ENCODE assay signal across 23 cellular contexts in genomic region chr10:132562177-132562915, GRCh38. TPM values are rescaled to one million over a fixed set of nuclear protein-coding genes. Genes with fewer than 3 reads are reported as not detected.
A peak's percentile ranks its signal among the peaks of the same experiment; 100 is the strongest.
DNase-seq lines count a peak whose midpoint lies in the region; ATAC-seq and TF ChIP-seq lines count a peak whose summit lies in the region.
"Had no signal": no experiment of that assay in that cellular context is flagged by ENCODE, and none has a peak within 500 bp of the region (broad histone marks: within the 10 kb centered on the region; RNA-seq: fewer than 3 reads in every experiment).

No MANE protein-coding gene starts in this region.

- intact Hi-C loops in IMR-90 (cut with micrococcal nuclease), result no loop called here

- H4K5ac ChIP-seq in IMR-90 (ENCODE audit: low read depth, low read length), result no peak overlapping the region

- no peak overlapping the region for H4K8ac ChIP-seq in IMR-90 (ENCODE audit: low read depth in 2 of 2, low read length in 2 of 2)
- H4K8ac ChIP-seq in trophoblast cell (ENCODE audit: low read depth, low read length), result no peak overlapping the region

- peaks cover 0 to 8% (median 0%) of the 10 kb centered on the region in 11 experiments; a peak in 2 of 22 replicates for H3K36me3 ChIP-seq in BLaER1 treated with 17β-estradiol and CSF1 and Interleukin-3, amounts not matched to agents 10 nM and 100 nM
- H3K36me3 ChIP-seq in IMR-90 (ENCODE audit: control insufficient read depth, insufficient read depth, low read length), result no peaks in the 10 kb centered on the region
- H3K36me3 ChIP-seq in trophoblast cell (ENCODE audit: control insufficient read depth in 1 of 2, insufficient read depth in 2 of 2, low read length in 2 of 2), result no peaks in the 10 kb centered on the region
- H3K36me3 ChIP-seq: SJCRH30 had no signal

- H2AK5ac ChIP-seq in IMR-90 (ENCODE audit: low read depth, low read length) (no peak overlapping the region), trophoblast cell (ENCODE audit: low read length) (no peak overlapping the region)

- in situ Hi-C loops in IMR-90 (cut with MboI; ENCODE audit: low sequenced_read_pairs), result no loop called here

- no peak overlapping the region for H2BK5ac ChIP-seq in IMR-90 (ENCODE audit: low read depth, low read length, poor library complexity, severe bottlenecking)
- no peak overlapping the region for H2BK5ac ChIP-seq in trophoblast cell (ENCODE audit: low read depth, low read length, poor library complexity)

- no TSS peak for BruUV-seq in IMR-90 (replicated peaks; lab: Mats Ljungman, UMichigan)

- no peak overlapping the region for H3K18ac ChIP-seq in IMR-90 (ENCODE audit: low read depth, low read length)
- no peak overlapping the region for H3K18ac ChIP-seq in trophoblast cell (ENCODE audit: low read length)

- peaks cover 3% of the 10 kb centered on the region for H3K27me3 Mint-ChIP-seq in glutamatergic neuron (ENCODE audit: unreplicated experiment)
- peaks cover 6% of the 10 kb centered on the region for H3K27me3 Mint-ChIP-seq in endothelial cell (ENCODE audit: unreplicated experiment)
- H3K27me3 Mint-ChIP-seq: B cell; CD4-positive, alpha-beta T cell; T-cell had no signal

- 96% methylated on average over 10 of the region's 29 CpGs; no CpG with 5 or more reads in 1 of the 2 experiments for WGBS in IMR-90 (ENCODE audit: extremely low coverage in 2 of 2, insufficient read length in 1 of 2), 2 experiments
- WGBS in trophoblast cell (ENCODE audit: extremely low coverage, insufficient coverage, insufficient read length), result no CpG with 5 or more reads among the region's 29 CpGs

- no peak overlapping the region for H2BK20ac ChIP-seq in IMR-90 (ENCODE audit: low read depth, low read length)

- TF ChIP-seq CTCF in IMR-90 (conservative IDR thresholded peaks at IDR 0.05; ENCODE audit: low read depth, low read length), result no peak
- TF ChIP-seq CTCF in glutamatergic neuron (IDR thresholded peaks at IDR 0.05; ENCODE audit: partially characterized antibody, unreplicated experiment), result no peak
- TF ChIP-seq CTCF in endothelial cell (IDR thresholded peaks at IDR 0.05; ENCODE audit: unreplicated experiment), result no peak

- H3K36me3 Mint-ChIP-seq in glutamatergic neuron (ENCODE audit: unreplicated experiment) (peaks cover 21% of the 10 kb centered on the region), endothelial cell (ENCODE audit: low read depth, unreplicated experiment) (no peaks in the 10 kb centered on the region)

- peak overlapping the region in 3 of 11 experiments; percentile 11 to 21 (median 18); a peak in 3 of 22 replicates for H3K9ac ChIP-seq in BLaER1 treated with 17β-estradiol and CSF1 and Interleukin-3, amounts not matched to agents 10 nM and 100 nM
- no peak overlapping the region for H3K9ac ChIP-seq in IMR-90 (ENCODE audit: low read depth, low read length)
- no peak overlapping the region for H3K9ac ChIP-seq in trophoblast cell (ENCODE audit: low read length)

- no peak overlapping the region for H3K27ac ChIP-seq in BLaER1 treated with 17β-estradiol and CSF1 and Interleukin-3, amounts not matched to agents 10 nM and 100 nM
- H3K27ac ChIP-seq in IMR-90 (ENCODE audit: insufficient read depth, low read length), result no peak overlapping the region
- no peak overlapping the region for H3K27ac ChIP-seq in trophoblast cell (ENCODE audit: low read depth, low read length)
- H3K27ac ChIP-seq: SJCRH30 had no signal

- H2AK9ac ChIP-seq in IMR-90 (replicated peaks; ENCODE audit: low read depth, low read length, poor library complexity), result no peak overlapping the region

- H3K23ac ChIP-seq in IMR-90 (ENCODE audit: low read depth, low read length), result no peak overlapping the region
- no peak overlapping the region for H3K23ac ChIP-seq in trophoblast cell (ENCODE audit: low read length)

- peaks cover 10% of the 10 kb centered on the region for H3K9me3 Mint-ChIP-seq in glutamatergic neuron (ENCODE audit: unreplicated experiment)
- no peaks in the 10 kb centered on the region for H3K9me3 Mint-ChIP-seq in endothelial cell (ENCODE audit: unreplicated experiment)
- H3K9me3 Mint-ChIP-seq: CD4-positive, alpha-beta T cell; T-cell had no signal

- DNase-seq in IMR-90 (no peak), glutamatergic neuron (peak; percentile 8), trophoblast cell (no peak), NCI-H774 (lab: John Stamatoyannopoulos, UW) (no peak), RPMI8226 (no peak), endothelial cell (ENCODE audit: low spot score) (no peak)
- DNase-seq: Caco-2; CD4-positive, alpha-beta T cell; DMS 273 treated with DMSO at 0.1 percent for 48 hours; DMS79 treated with DMSO at 0.1 percent for 48 hours; HCEC 1CT; MM.1S; NCI-H1048; NCI-H1417 treated with DMSO at 0.1 percent for 48 hours; NCI-H187 treated with DMSO at 0.1 percent for 48 hours; NCI-H2227 treated with DMSO at 0.1 percent for 48 hours; NCI-H510A; NCI-H748 treated with DMSO at 0.1 percent for 48 hours; NK-92 treated with Interleukin-12 subunit alpha and Interleukin-12 subunit beta, amount 100 ng/mL, for 24 hours; SJCRH30; T-cell had no signal

- H3K14ac ChIP-seq in IMR-90 (replicated peaks; ENCODE audit: low read depth, low read length) (no peak overlapping the region), trophoblast cell (ENCODE audit: low read length) (no peak overlapping the region)

- H3K27ac Mint-ChIP-seq in glutamatergic neuron (ENCODE audit: unreplicated experiment), result no peak overlapping the region
- no peak overlapping the region for H3K27ac Mint-ChIP-seq in endothelial cell (ENCODE audit: unreplicated experiment)
- H3K27ac Mint-ChIP-seq: B cell; CD4-positive, alpha-beta T cell; T-cell had no signal

- TF ChIP-seq RAD21 in IMR-90 (IDR thresholded peaks at IDR 0.05; ENCODE audit: low read length), result no peak

- H3K79me1 ChIP-seq in IMR-90 (ENCODE audit: low read depth in 1 of 2, low read length in 2 of 2) (peaks cover 23 to 76% of the 10 kb centered on the region in 2 experiments), trophoblast cell (ENCODE audit: low read length) (no peaks in the 10 kb centered on the region)

- H3K9me1 ChIP-seq in IMR-90 (ENCODE audit: insufficient read depth, low read length), result peaks cover 7% of the 10 kb centered on the region

- no peak for TF ChIP-seq POLR2A in IMR-90 (IDR thresholded peaks at IDR 0.05; ENCODE audit: low read depth, low read length)

- H3K4me1 Mint-ChIP-seq in glutamatergic neuron (ENCODE audit: low read depth, unreplicated experiment) (peaks cover 18% of the 10 kb centered on the region), endothelial cell (ENCODE audit: unreplicated experiment) (peaks cover 11% of the 10 kb centered on the region)

- H4K91ac ChIP-seq in IMR-90 (ENCODE audit: insufficient read depth, low read depth, low read length) (no peak overlapping the region), trophoblast cell (ENCODE audit: low read depth, low read length) (no peak overlapping the region)

- H4K12ac ChIP-seq in trophoblast cell (ENCODE audit: low read depth, low read length), result no peak overlapping the region

- peaks cover 2% of the 10 kb centered on the region for H3K79me2 ChIP-seq in trophoblast cell (ENCODE audit: control insufficient read depth, insufficient read depth, low read length, poor library complexity)

- peak overlapping the region; percentile 14 for H2AFZ ChIP-seq in IMR-90 (replicated peaks; ENCODE audit: low read length, poor library complexity)
- no peak overlapping the region for H2AFZ ChIP-seq in trophoblast cell (ENCODE audit: insufficient read depth, low read length, poor library complexity)

- peaks cover 0 to 79% (median 5%) of the 10 kb centered on the region in 11 experiments; a peak in 11 of 22 replicates for H3K27me3 ChIP-seq in BLaER1 treated with 17β-estradiol and CSF1 and Interleukin-3, amounts not matched to agents 10 nM and 100 nM
- H3K27me3 ChIP-seq in IMR-90 (ENCODE audit: control insufficient read depth, insufficient read depth, low read length) (no peaks in the 10 kb centered on the region), trophoblast cell (ENCODE audit: insufficient read depth, low read length) (no peaks in the 10 kb centered on the region)
- H3K27me3 ChIP-seq: SJCRH30 had no signal

- CTCF ChIA-PET in IMR-90 (lab: Yijun Ruan, JAX), result no interaction called here

- no peak for ATAC-seq in IMR-90 (ENCODE audit: low read depth)
- ATAC-seq: T-cell had no signal

- peak overlapping the region in 2 of 10 experiments; percentile 12 to 34; a peak in 2 of 20 replicates for H3K4me3 ChIP-seq in BLaER1 treated with 17β-estradiol and CSF1 and Interleukin-3, amounts not matched to agents 10 nM and 100 nM
- H3K4me3 ChIP-seq in IMR-90 (ENCODE audit: insufficient read depth, low read depth, low read length) (no peak overlapping the region), trophoblast cell (ENCODE audit: low read depth, low read length) (peak overlapping the region; percentile 21)
- H3K4me3 ChIP-seq: SJCRH30 had no signal

- no peak overlapping the region for H3K4me3 Mint-ChIP-seq in glutamatergic neuron (ENCODE audit: unreplicated experiment)
- H3K4me3 Mint-ChIP-seq in endothelial cell (ENCODE audit: unreplicated experiment), result no peak overlapping the region
- H3K4me3 Mint-ChIP-seq: CD4-positive, alpha-beta T cell; T-cell had no signal

- peaks cover 95 to 100% (median 100%) of the 10 kb centered on the region in 11 experiments for H4K20me1 ChIP-seq in BLaER1 treated with 17β-estradiol and CSF1 and Interleukin-3, amounts not matched to agents 10 nM and 100 nM
- peaks cover 84% of the 10 kb centered on the region for H4K20me1 ChIP-seq in IMR-90 (ENCODE audit: insufficient read depth, low read length)

- no peak overlapping the region for H2BK15ac ChIP-seq in IMR-90 (ENCODE audit: low read depth, low read length)

- POLR2A ChIA-PET in IMR-90 (lab: Charles Lee; ENCODE audit: unreplicated experiment), result no interaction called here

- dilution Hi-C loops in IMR-90 (cut with HindIII; ENCODE audit: low sequenced_read_pairs, unreplicated experiment), result no loop called here

- no peak overlapping the region for H3K56ac ChIP-seq in IMR-90 (ENCODE audit: extremely low read depth, insufficient read depth, low read length)

- no peak overlapping the region for H2BK12ac ChIP-seq in trophoblast cell (ENCODE audit: low read length)

- H3K9me3 ChIP-seq in BLaER1 treated with 17β-estradiol and CSF1 and Interleukin-3, amounts not matched to agents 10 nM and 100 nM (replicated peaks in 1 of 11), result no peaks in the 10 kb centered on the region
- H3K9me3 ChIP-seq in IMR-90 (ENCODE audit: control insufficient read depth, insufficient read depth, low read length) (no peaks in the 10 kb centered on the region), trophoblast cell (ENCODE audit: insufficient read depth, low read depth, low read length) (peaks cover 6% of the 10 kb centered on the region)
- H3K9me3 ChIP-seq: Caco-2, SJCRH30 had no signal

- H3K4ac ChIP-seq in IMR-90 (ENCODE audit: low read depth, low read length) (no peak overlapping the region), trophoblast cell (ENCODE audit: low read depth, low read length) (no peak overlapping the region)

- H2BK120ac ChIP-seq in IMR-90 (ENCODE audit: low read depth, low read length) (no peak overlapping the region), trophoblast cell (ENCODE audit: insufficient read depth, low read length, poor library complexity) (no peak overlapping the region)

- H3K4me2 ChIP-seq in BLaER1 treated with 17β-estradiol and CSF1 and Interleukin-3, amounts not matched to agents 10 nM and 100 nM, result peak overlapping the region; percentile 73 to 98 (median 88); a peak in 20 of 22 replicates
- H3K4me2 ChIP-seq in IMR-90 (ENCODE audit: low read depth, low read length) (no peak overlapping the region), trophoblast cell (ENCODE audit: low read length) (no peak overlapping the region)

- peaks cover 49 to 96% (median 86%) of the 10 kb centered on the region in 10 experiments for H3K4me1 ChIP-seq in BLaER1 treated with 17β-estradiol and CSF1 and Interleukin-3, amounts not matched to agents 10 nM and 100 nM
- no peaks in the 10 kb centered on the region; the same call in 1 of the 2 replicates for H3K4me1 ChIP-seq in IMR-90 (ENCODE audit: control insufficient read depth, insufficient read depth, low read length)
- peaks cover 15 to 17% of the 10 kb centered on the region in 2 experiments for H3K4me1 ChIP-seq in trophoblast cell (ENCODE audit: control insufficient read depth in 1 of 2, insufficient read depth in 2 of 2, low read length in 2 of 2)
- H3K4me1 ChIP-seq: Caco-2, SJCRH30 had no signal

RNA-seq across cellular contexts. Expression of gene INPP5A, which starts 24.8 kb away (rescaled TPM):
- total RNA-seq in IMR-90 (2012; rRNA removed), result 31.7 and 36.7 TPM in 2 replicates
- polyA plus RNA-seq in IMR-90 (2012; rRNA removed), result 20.6 and 21.4 TPM in 2 replicates
- 15.9 and 20.4 TPM in 2 replicates for polyA plus RNA-seq in IMR-90 (2012; cell fraction: cytosol; rRNA removed)
- 12.2 and 16.8 TPM in 2 replicates for polyA plus RNA-seq in IMR-90 (2012; cell fraction: nucleus; rRNA removed; ENCODE audit: low replicate concordance)
- 36.3 TPM for total RNA-seq in glutamatergic neuron (ENCODE audit: unreplicated experiment)
- polyA plus RNA-seq in trophoblast cell (2013), result 25.7 and 25.9 TPM in 2 replicates
- total RNA-seq in endothelial cell (ENCODE audit: unreplicated experiment), result 45.2 TPM

Comparison
In these comparisons a context has a peak if more than half of its experiments do, and no peak if none do; other contexts are left out.
1. H3K4me2 ChIP-seq: peak in BLaER1 treated with 17β-estradiol and CSF1 and Interleukin-3, amounts not matched to agents 10 nM and 100 nM (11 of 11); none in IMR-90 (single experiment) and trophoblast cell (single experiment).